ENCODE assay signal across 8 cellular contexts in the genomic region with DNA sequence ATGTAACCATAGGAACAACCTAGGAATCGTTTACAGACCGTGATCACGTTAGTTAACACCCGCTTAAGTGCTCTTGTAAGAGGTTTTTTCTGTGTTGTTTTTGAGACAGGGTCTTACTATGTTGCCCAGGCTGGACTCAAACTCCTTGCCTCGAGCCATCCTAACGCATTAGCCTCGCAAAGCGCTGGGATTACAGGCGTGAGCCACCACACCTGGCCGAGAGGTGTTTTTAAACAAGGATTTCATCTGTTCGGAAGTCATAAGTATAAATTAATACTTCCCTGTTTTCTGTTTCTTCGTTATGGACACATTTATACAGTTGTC. TPM values are rescaled to one million over a fixed set of nuclear protein-coding genes. Genes with fewer than 3 reads are reported as not detected.
DNase-seq lines count a peak whose midpoint lies in the region; ATAC-seq and TF ChIP-seq lines count a peak whose summit lies in the region.

No MANE protein-coding gene starts in this region.

- 0 out of 2 replicates have a peak overlapping the region, but pooled peaks have one; percentile 3 for H3K56ac ChIP-seq in IMR-90 (ENCODE audit: extremely low read depth, insufficient read depth, low read length)

- H3K36me3 ChIP-seq in IMR-90 (ENCODE audit: control insufficient read depth, insufficient read depth, low read length), result peaks cover 6% of the 10 kb centered on the region
- H3K36me3 ChIP-seq in naive thymus-derived CD4-positive, alpha-beta T cell (ENCODE audit: control insufficient read depth in 2 of 3, insufficient read depth in 3 of 3, low read length in 3 of 3), result peaks cover 0 to 20% (median 0%) of the 10 kb centered on the region in 3 experiments

- H4K20me1 ChIP-seq in IMR-90 (ENCODE audit: insufficient read depth, low read length), result no peaks in the 10 kb centered on the region; the same call in 1 of the 2 replicates

- H3K9me3 ChIP-seq in IMR-90 (ENCODE audit: control insufficient read depth, insufficient read depth, low read length), result no peaks in the 10 kb centered on the region
- H3K9me3 ChIP-seq in naive thymus-derived CD4-positive, alpha-beta T cell (ENCODE audit: control insufficient read depth in 2 of 3, low read length in 3 of 3), result no peaks in the 10 kb centered on the region

- H2AK9ac ChIP-seq in IMR-90 (replicated peaks; ENCODE audit: low read depth, low read length, poor library complexity), result peak overlapping the region; percentile 94

- peaks cover 10 to 27% of the 10 kb centered on the region in 2 experiments for H3K79me1 ChIP-seq in IMR-90 (ENCODE audit: low read depth in 1 of 2, low read length in 2 of 2)

- POLR2A ChIA-PET in IMR-90 (lab: Charles Lee; ENCODE audit: unreplicated experiment), result no interaction called here
- POLR2A ChIA-PET in naive thymus-derived CD4-positive, alpha-beta T cell (lab: Charles Lee), result no interaction called here

- ATAC-seq in IMR-90 (ENCODE audit: low read depth), result no peak
- ATAC-seq in central memory CD8-positive, alpha-beta T cell (replicated peaks; ENCODE audit: extremely low read depth, poor library complexity, severe bottlenecking), result no peak
- ATAC-seq in naive thymus-derived CD4-positive, alpha-beta T cell, result no peak
- ATAC-seq in HG03025 (IDR thresholded peaks at IDR 0.05; ENCODE audit: low FRiP score, unreplicated experiment), result no peak

- peak overlapping the region; percentile 89 to 99 for H4K8ac ChIP-seq in IMR-90 (ENCODE audit: low read depth in 2 of 2, low read length in 2 of 2)

- peak overlapping the region; percentile 92 for H3K4me3 Mint-ChIP-seq in central memory CD8-positive, alpha-beta T cell
- peak overlapping the region; percentile 92 to 99 (median 96) for H3K4me3 Mint-ChIP-seq in naive thymus-derived CD4-positive, alpha-beta T cell

- TF ChIP-seq CTCF in AG10803 (conservative IDR thresholded peaks at IDR 0.05; ENCODE audit: low read length), result no peak
- no peak for TF ChIP-seq CTCF in IMR-90 (conservative IDR thresholded peaks at IDR 0.05; ENCODE audit: low read depth, low read length)

- H3K4me3 ChIP-seq in AG10803 (ENCODE audit: low read length) (peak overlapping the region; percentile 95), IMR-90 (ENCODE audit: insufficient read depth, low read depth, low read length) (peak overlapping the region; percentile 67)
- H3K4me3 ChIP-seq in naive thymus-derived CD4-positive, alpha-beta T cell (ENCODE audit: low read length), result peak overlapping the region; percentile 97

- no peak for DNase-seq in AG10803 (ENCODE audit: low read depth)
- DNase-seq in IMR-90, result no peak
- peak in 1 of 2 donors; percentile 9 for DNase-seq in central memory CD8-positive, alpha-beta T cell (ENCODE audit: low spot score in 2 of 2)
- DNase-seq in naive thymus-derived CD4-positive, alpha-beta T cell, result no peak
- no peak for DNase-seq in AG20443 (ENCODE audit: low spot score)
- no peak for DNase-seq in caudate nucleus (lab: John Stamatoyannopoulos, UW)
- no peak for DNase-seq in NCI-H69 (lab: John Stamatoyannopoulos, UW)

- no peak overlapping the region for H2BK20ac ChIP-seq in IMR-90 (ENCODE audit: low read depth, low read length)

- H2BK5ac ChIP-seq in IMR-90 (ENCODE audit: low read depth, low read length, poor library complexity, severe bottlenecking), result peak overlapping the region; percentile 46

- peaks cover 18% of the 10 kb centered on the region for H3K4me1 Mint-ChIP-seq in central memory CD8-positive, alpha-beta T cell
- peaks cover 10 to 36% (median 30%) of the 10 kb centered on the region in 7 donors for H3K4me1 Mint-ChIP-seq in naive thymus-derived CD4-positive, alpha-beta T cell

- TF ChIP-seq POLR2A in IMR-90 (IDR thresholded peaks at IDR 0.05; ENCODE audit: low read depth, low read length), result no peak

- H3K36me3 Mint-ChIP-seq in central memory CD8-positive, alpha-beta T cell (ENCODE audit: insufficient read depth), result peaks cover 17% of the 10 kb centered on the region
- H3K36me3 Mint-ChIP-seq in naive thymus-derived CD4-positive, alpha-beta T cell, result peaks cover 0 to 9% (median 5%) of the 10 kb centered on the region in 5 donors

- H2AK5ac ChIP-seq in IMR-90 (ENCODE audit: low read depth, low read length), result no peak overlapping the region

- peak overlapping the region; percentile 86 for H3K4ac ChIP-seq in IMR-90 (ENCODE audit: low read depth, low read length)

- no peak overlapping the region for H2BK15ac ChIP-seq in IMR-90 (ENCODE audit: low read depth, low read length)

- H3K23ac ChIP-seq in IMR-90 (ENCODE audit: low read depth, low read length), result peak overlapping the region; percentile 94; the same call in 1 of the 2 replicates

- TF ChIP-seq RAD21 in IMR-90 (IDR thresholded peaks at IDR 0.05; ENCODE audit: low read length), result no peak

- H3K4me2 ChIP-seq in IMR-90 (ENCODE audit: low read depth, low read length), result peak overlapping the region; percentile 84

- no TSS peak for BruUV-seq in IMR-90 (replicated peaks; lab: Mats Ljungman, UMichigan)

- CTCF ChIA-PET in IMR-90 (lab: Yijun Ruan, JAX), result no interaction called here
- CTCF ChIA-PET in naive thymus-derived CD4-positive, alpha-beta T cell (lab: Charles Lee), result no interaction called here

- peak overlapping the region; percentile 100 for H2AFZ ChIP-seq in IMR-90 (replicated peaks; ENCODE audit: low read length, poor library complexity)

- peaks cover 2% of the 10 kb centered on the region; the same call in 1 of the 2 replicates for H3K9me1 ChIP-seq in IMR-90 (ENCODE audit: insufficient read depth, low read length)

- peak overlapping the region; percentile 85 for H3K9ac ChIP-seq in IMR-90 (ENCODE audit: low read depth, low read length)

- H3K27me3 ChIP-seq in IMR-90 (ENCODE audit: control insufficient read depth, insufficient read depth, low read length), result no peaks in the 10 kb centered on the region
- H3K27me3 ChIP-seq in naive thymus-derived CD4-positive, alpha-beta T cell (ENCODE audit: control insufficient read depth in 2 of 2, insufficient read depth in 2 of 2, low read length in 2 of 2), result no peaks in the 10 kb centered on the region

- peak overlapping the region; percentile 90 for H3K27ac Mint-ChIP-seq in central memory CD8-positive, alpha-beta T cell (ENCODE audit: low read depth)
- peak overlapping the region; percentile 58 to 96 (median 90) for H3K27ac Mint-ChIP-seq in naive thymus-derived CD4-positive, alpha-beta T cell

- H3K14ac ChIP-seq in IMR-90 (replicated peaks; ENCODE audit: low read depth, low read length), result peak overlapping the region; percentile 77

- H3K27me3 Mint-ChIP-seq in central memory CD8-positive, alpha-beta T cell, result peaks cover 20% of the 10 kb centered on the region
- H3K27me3 Mint-ChIP-seq in naive thymus-derived CD4-positive, alpha-beta T cell, result peaks cover 12 to 21% (median 18%) of the 10 kb centered on the region in 5 donors

- no peak overlapping the region for H2BK120ac ChIP-seq in IMR-90 (ENCODE audit: low read depth, low read length)

- no peaks in the 10 kb centered on the region; the same call in 1 of the 2 replicates for H3K4me1 ChIP-seq in IMR-90 (ENCODE audit: control insufficient read depth, insufficient read depth, low read length)
- peaks cover 4 to 9% of the 10 kb centered on the region in 2 donors for H3K4me1 ChIP-seq in naive thymus-derived CD4-positive, alpha-beta T cell (ENCODE audit: control insufficient read depth in 2 of 2, insufficient read depth in 2 of 2, low read length in 2 of 2)

- in situ Hi-C loops in IMR-90 (cut with MboI; ENCODE audit: low sequenced_read_pairs), result no loop called here

- peak overlapping the region; percentile 88; the same call in 1 of the 2 replicates for H4K91ac ChIP-seq in IMR-90 (ENCODE audit: insufficient read depth, low read depth, low read length)

- 20% methylated on average over 1 of the region's 12 CpGs; no CpG with 5 or more reads in 1 of the 2 experiments for WGBS in IMR-90 (ENCODE audit: extremely low coverage in 2 of 2, insufficient read length in 1 of 2), 2 experiments

- H3K27ac ChIP-seq in IMR-90 (ENCODE audit: insufficient read depth, low read length) (peak overlapping the region; percentile 41), caudate nucleus (ENCODE audit: low read depth, low read length) (no peak overlapping the region)
- peak overlapping the region; percentile 64 for H3K27ac ChIP-seq in naive thymus-derived CD4-positive, alpha-beta T cell (ENCODE audit: low read depth, low read length)

- H3K18ac ChIP-seq in IMR-90 (ENCODE audit: low read depth, low read length), result no peak overlapping the region

- dilution Hi-C loops in IMR-90 (cut with HindIII; ENCODE audit: low sequenced_read_pairs, unreplicated experiment), result no loop called here

- intact Hi-C loops in IMR-90 (cut with micrococcal nuclease), result no loop called here
- intact Hi-C loops in naive thymus-derived CD4-positive, alpha-beta T cell (cut with micrococcal nuclease), result loop anchor here (2.0 to 5.0 kb wide), 3 partner anchors 45 to 734 kb away; a partner anchor contains a TSS

- H4K5ac ChIP-seq in IMR-90 (ENCODE audit: low read depth, low read length), result peak overlapping the region; percentile 19; the same call in 1 of the 2 replicates

- no peaks in the 10 kb centered on the region for H3K9me3 Mint-ChIP-seq in central memory CD8-positive, alpha-beta T cell
- no peaks in the 10 kb centered on the region for H3K9me3 Mint-ChIP-seq in naive thymus-derived CD4-positive, alpha-beta T cell

TF ChIP-seq in IMR-90, 13 proteins besides CTCF, POLR2A, EP300 and RAD21 (continues in another document):
- no peak for TF ChIP-seq CEBPB (IDR thresholded peaks at IDR 0.05; ENCODE audit: low read depth, low read length)
- TF ChIP-seq, protein P1, sequence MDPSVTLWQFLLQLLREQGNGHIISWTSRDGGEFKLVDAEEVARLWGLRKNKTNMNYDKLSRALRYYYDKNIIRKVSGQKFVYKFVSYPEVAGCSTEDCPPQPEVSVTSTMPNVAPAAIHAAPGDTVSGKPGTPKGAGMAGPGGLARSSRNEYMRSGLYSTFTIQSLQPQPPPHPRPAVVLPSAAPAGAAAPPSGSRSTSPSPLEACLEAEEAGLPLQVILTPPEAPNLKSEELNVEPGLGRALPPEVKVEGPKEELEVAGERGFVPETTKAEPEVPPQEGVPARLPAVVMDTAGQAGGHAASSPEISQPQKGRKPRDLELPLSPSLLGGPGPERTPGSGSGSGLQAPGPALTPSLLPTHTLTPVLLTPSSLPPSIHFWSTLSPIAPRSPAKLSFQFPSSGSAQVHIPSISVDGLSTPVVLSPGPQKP (IDR thresholded peaks at IDR 0.05; ENCODE audit: borderline replicate concordance, low read depth, low read length), result no peak

RNA-seq across cellular contexts. Expression of a gene that starts 0.7 kb away (rescaled TPM):
- total RNA-seq in IMR-90 (2012; rRNA removed), result 8.8 and 16.9 TPM in 2 replicates
- polyA plus RNA-seq in IMR-90 (2012; rRNA removed), result 8.7 and 11.1 TPM in 2 replicates
- 3.1 and 4.6 TPM in 2 replicates for polyA plus RNA-seq in IMR-90 (2012; cell fraction: cytosol; rRNA removed)
- 8.2 and 13.5 TPM in 2 replicates for polyA plus RNA-seq in IMR-90 (2012; cell fraction: nucleus; rRNA removed; ENCODE audit: low replicate concordance)
- 10 to 100 TPM in 4 of 5 experiments, 1 to 10 TPM in 1; 6.7 to 28.0 (median 23.1) TPM for total RNA-seq in naive thymus-derived CD4-positive, alpha-beta T cell
- polyA plus RNA-seq in naive thymus-derived CD4-positive, alpha-beta T cell, result 10 to 100 TPM; 14.4 to 19.3 TPM

RNA-seq across cellular contexts. Expression of a gene that starts 45.6 kb away (rescaled TPM):
- not detected in 2 replicates for total RNA-seq in IMR-90 (2012; rRNA removed)
- polyA plus RNA-seq in IMR-90 (2012; rRNA removed), result not detected in 2 replicates
- polyA plus RNA-seq in IMR-90 (2012; cell fraction: cytosol; rRNA removed), result not detected in 2 replicates
- polyA plus RNA-seq in IMR-90 (2012; cell fraction: nucleus; rRNA removed; ENCODE audit: low replicate concordance), result not detected in 2 replicates
- under 1 TPM in 2 of 5 experiments, not detected in 3; 0.24 to 0.92 TPM for total RNA-seq in naive thymus-derived CD4-positive, alpha-beta T cell
- not detected for polyA plus RNA-seq in naive thymus-derived CD4-positive, alpha-beta T cell
